Comparison of ENCODE assay signal across 17 cellular contexts in the genomic region with DNA sequence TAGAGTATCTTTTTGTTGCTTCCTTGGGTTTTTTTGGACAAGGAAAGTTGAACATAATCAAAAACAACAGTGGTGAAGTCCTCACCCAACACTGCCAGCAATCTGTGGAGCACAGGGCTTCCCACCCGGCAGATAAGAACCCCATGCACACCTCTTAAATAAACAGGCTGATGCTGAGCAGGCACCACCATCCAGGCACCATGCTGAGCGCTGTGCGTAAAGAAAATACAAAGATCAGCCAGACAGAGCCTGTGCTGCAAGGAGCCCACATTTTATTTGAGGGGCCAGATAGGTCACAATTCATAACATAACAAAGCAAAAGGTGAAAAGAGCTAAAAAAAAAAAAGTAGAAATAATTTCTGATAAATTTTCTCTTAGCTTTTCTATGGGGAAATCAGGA.
"Had no signal": no experiment of that assay in that cellular context is flagged by ENCODE, and none has a peak within 500 bp of the region (broad histone marks: within the 10 kb centered on the region; RNA-seq: fewer than 3 reads in every experiment).

No MANE protein-coding gene starts in this region.

- H3K9ac ChIP-seq: neural progenitor cell had no signal

- H3K9me3 ChIP-seq: adrenal gland, thyroid gland had no signal

- H3K36me3 ChIP-seq: adrenal gland, ascending aorta, breast epithelium, gastroesophageal sphincter, neural progenitor cell, thyroid gland had no signal

- DNase-seq: activated naive CD4-positive, alpha-beta T cell; activated T-cell treated with anti-CD3 and anti-CD28 coated beads, Interleukin-2, amount 50 U/mL, for 4 hours; islet precursor cell; retina; stimulated activated CD4-positive, alpha-beta T cell treated with anti-CD3 and anti-CD28 coated beads, Interleukin-4, amount 100 ng/mL, for 24 hours; stimulated activated naive CD4-positive, alpha-beta T cell treated with Interleukin-2 at 50 U/mL for 16 hours; T-helper 1 cell; thyroid gland had no signal

- ATAC-seq: activated T-cell treated with anti-CD3 and anti-CD28 coated beads, Interleukin-2, amount 50 U/mL, for 4 hours; gastroesophageal sphincter; naive thymus-derived CD8-positive, alpha-beta T cell; WTC11 had no signal

- H3K4me3 ChIP-seq: adrenal gland, ascending aorta, breast epithelium, coronary artery, gastroesophageal sphincter, neural progenitor cell, thyroid gland had no signal

- H3K27ac ChIP-seq: adrenal gland, ascending aorta, breast epithelium, coronary artery, epithelial cell of prostate, gastroesophageal sphincter, neural progenitor cell, thyroid gland had no signal

- H3K4me1 ChIP-seq: adrenal gland, ascending aorta, breast epithelium, gastroesophageal sphincter, thyroid gland had no signal

- H3K27me3 ChIP-seq: adrenal gland, ascending aorta, thyroid gland had no signal
